In the genomic region with DNA sequence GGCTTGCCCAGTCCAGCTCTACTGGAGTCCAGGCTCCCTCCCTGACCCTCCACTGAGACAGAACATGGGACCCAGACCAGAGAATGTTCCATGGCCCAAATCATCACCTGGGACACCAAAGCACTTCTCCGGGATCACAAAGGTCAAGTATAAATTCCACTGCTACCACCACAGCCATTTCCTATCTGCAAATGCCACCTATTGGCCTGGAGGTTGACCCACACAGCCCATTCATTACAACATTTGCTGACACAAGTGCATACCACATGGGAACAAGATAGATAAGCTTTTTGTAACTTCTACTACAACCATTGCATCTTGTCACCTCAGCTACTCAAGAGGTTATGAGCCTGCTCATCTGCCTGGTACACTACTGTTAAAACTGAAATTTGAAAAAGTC, we compare ENCODE assay signal across 23 cellular contexts.
"Had no signal": no experiment of that assay in that cellular context is flagged by ENCODE, and none has a peak within 500 bp of the region (broad histone marks: within the 10 kb centered on the region; RNA-seq: fewer than 3 reads in every experiment).

No MANE protein-coding gene starts in this region.

- ATAC-seq: Panc1, PC-3 had no signal

- H3K4me2 ChIP-seq: SK-N-SH had no signal

- FAIRE-seq: HTR-8/SVneo had no signal

- H3K9ac ChIP-seq: SK-N-SH had no signal

- DNase-seq: KBM-7, NCI-H1092, NCI-H1105 treated with DMSO at 0.1 percent for 48 hours, NCI-H1417 treated with DMSO at 0.1 percent for 48 hours, NCI-H146, NCI-H1694 treated with DMSO at 0.1 percent for 48 hours, NCI-H2029, NCI-H2081 treated with DMSO at 0.1 percent for 48 hours, NCI-H2171, NCI-H226, NCI-H446, NCI-H510A, NCI-H524 treated with DMSO at 0.1 percent for 48 hours, NCI-H69, NCI-H774, PC-3, SHP77, SK-N-SH, SW 1271 had no signal

- H3K27ac ChIP-seq: HL-60, RWPE1 had no signal
